Comparison of ENCODE assay signal across 8 cellular contexts in genomic region chr2:174023591-174024523, GRCh38. TPM values are rescaled to one million over a fixed set of nuclear protein-coding genes. Genes with fewer than 3 reads are reported as not detected.
DNase-seq lines count a peak whose midpoint lies in the region; ATAC-seq, FAIRE-seq and TF ChIP-seq lines count a peak whose summit lies in the region.

No MANE protein-coding gene starts in this region.

- H3K14ac ChIP-seq in H9 (ENCODE audit: insufficient read depth, low read length): no peak overlapping the region

- H3K9ac ChIP-seq in H9 (ENCODE audit: extremely low read depth, insufficient read length, low read length): no peak overlapping the region

- H3K23me2 ChIP-seq in H9 (ENCODE audit: insufficient read length, low read depth, low read length, poor library complexity, severe bottlenecking): no peaks in the 10 kb centered on the region

- H3K27me3 ChIP-seq in H9 (ENCODE audit: insufficient read depth, low read length) (no peaks in the 10 kb centered on the region), Peyer's patch (no peaks in the 10 kb centered on the region), uterus (no peaks in the 10 kb centered on the region)

- H2BK12ac ChIP-seq in H9 (ENCODE audit: insufficient read length, low read depth, low read length): no peak overlapping the region

- TF ChIP-seq POLR2A in Peyer's patch (IDR thresholded peaks at IDR 0.05): no peak
- peak in 1 of 2 donors; percentile 30 for TF ChIP-seq POLR2A in uterus (IDR thresholded peaks at IDR 0.05)
- TF ChIP-seq POLR2A in GM12891 (IDR thresholded peaks at IDR 0.05; ENCODE audit: low read depth, low read length): no peak

- H3K36me3 Mint-ChIP-seq in H9 (ENCODE audit: insufficient read depth in 1 of 3, low read depth in 3 of 3): no peaks in the 10 kb centered on the region
- no peaks in the 10 kb centered on the region for H3K36me3 Mint-ChIP-seq in natural killer cell

- no peak overlapping the region for H3K4me2 ChIP-seq in H9 (ENCODE audit: insufficient read depth, insufficient read length, low read length)

- H3K9me3 Mint-ChIP-seq in H9 (no peaks in the 10 kb centered on the region), natural killer cell (no peaks in the 10 kb centered on the region)

- H3K36me3 ChIP-seq in Peyer's patch (no peaks in the 10 kb centered on the region), uterus (no peaks in the 10 kb centered on the region)

- intact Hi-C loops in natural killer cell (cut with micrococcal nuclease): no loop called here
- intact Hi-C loops in uterus (cut with DNase I; ENCODE audit: low total_unique reads): loop anchor here (10.0 kb wide), 1 partner anchor 59 kb away; the partner anchor contains the start of gene SP3

- peak overlapping the region; percentile 8 to 91 (median 16); a peak in 3 of 7 replicates for H3K27ac Mint-ChIP-seq in H9
- H3K27ac Mint-ChIP-seq in natural killer cell: peak overlapping the region in 1 of 2 donors; percentile 19

- no peak overlapping the region for H2AFZ ChIP-seq in H9 (ENCODE audit: low read length)

- H3T11ph ChIP-seq in H9 (ENCODE audit: low read length): no peak overlapping the region

- H2BK20ac ChIP-seq in H9 (ENCODE audit: low read depth, low read length, poor library complexity, severe bottlenecking): no peak overlapping the region

- no peak overlapping the region for H2BK15ac ChIP-seq in H9 (ENCODE audit: low read depth, low read length)

- no peak overlapping the region for H4K91ac ChIP-seq in H9 (ENCODE audit: insufficient read length, low read depth, low read length)

- no peak overlapping the region for H2AK5ac ChIP-seq in H9 (ENCODE audit: insufficient read length, low read length)

- FAIRE-seq in GM12891 (lab: Jason Lieb, UNC): no peak

- H3K79me2 ChIP-seq in H9 (ENCODE audit: insufficient read depth, low read length): no peaks in the 10 kb centered on the region

- H3K4me1 ChIP-seq in H9 (ENCODE audit: insufficient read depth, low read length) (peaks cover 3% of the 10 kb centered on the region; the same call in 1 of the 2 replicates), Peyer's patch (peaks cover 0 to 16% (median 1%) of the 10 kb centered on the region in 4 donors), uterus (peaks cover 4 to 6% of the 10 kb centered on the region in 2 donors)

- DNase-seq in H9 (peak; percentile 78), Peyer's patch (peak in 1 of 3 donors; percentile 64), ecto neural progenitor cell (ENCODE audit: low spot score) (peak; percentile 82), natural killer cell (no peak), uterus (peak; percentile 59 to 82), GM12891 (ENCODE audit: insufficient read length, low spot score) (no peak)

- no peaks in the 10 kb centered on the region for H3K79me1 ChIP-seq in H9 (ENCODE audit: insufficient read depth, low read depth, low read length, poor library complexity, severe bottlenecking)

- H3K4me3 Mint-ChIP-seq in H9: peak overlapping the region in 1 of 2 experiments; percentile 33; a peak in 3 of 5 replicates
- no peak overlapping the region for H3K4me3 Mint-ChIP-seq in natural killer cell

- no CpG with 5 or more reads among the region's 18 CpGs for WGBS in H9 (ENCODE audit: extremely low coverage, insufficient read length, low lambda C conversion rate)

- H4K20me1 ChIP-seq in H9 (ENCODE audit: control insufficient read depth, insufficient read depth, insufficient read length): no peaks in the 10 kb centered on the region

- H4K5ac ChIP-seq in H9 (ENCODE audit: insufficient read length, low read depth, low read length): no peak overlapping the region

- ATAC-seq in natural killer cell: peak; percentile 21 to 41 (median 34)
- no peak for ATAC-seq in HG03521 (IDR thresholded peaks at IDR 0.05; ENCODE audit: unreplicated experiment)
- no peak for ATAC-seq in GM19397 (IDR thresholded peaks at IDR 0.05; ENCODE audit: unreplicated experiment)

- no peak overlapping the region for H3K18ac ChIP-seq in H9 (ENCODE audit: insufficient read length, low read depth, low read length)

- no peak overlapping the region for H2BK5ac ChIP-seq in H9 (ENCODE audit: insufficient read length, low read length)

- H3K9me3 ChIP-seq in H9 (ENCODE audit: control insufficient read depth, low read depth, low read length) (no peaks in the 10 kb centered on the region), Peyer's patch (no peaks in the 10 kb centered on the region), uterus (no peaks in the 10 kb centered on the region)

- no peak overlapping the region for H3K4me3 ChIP-seq in Peyer's patch
- no peak overlapping the region for H3K4me3 ChIP-seq in uterus

- TF ChIP-seq CTCF in H9 (conservative IDR thresholded peaks at IDR 0.05) (no peak), Peyer's patch (IDR thresholded peaks at IDR 0.05) (no peak), natural killer cell (IDR thresholded peaks at IDR 0.05) (no peak), uterus (IDR thresholded peaks at IDR 0.05) (peak in 1 of 4 experiments; percentile 2)

- H3K56ac ChIP-seq in H9 (ENCODE audit: insufficient read length, low read depth, low read length): no peak overlapping the region

- H3K27ac ChIP-seq in H9 (ENCODE audit: insufficient read length, low read depth, low read length): no peak overlapping the region
- peak overlapping the region; percentile 57 to 81 (median 66) for H3K27ac ChIP-seq in Peyer's patch
- H3K27ac ChIP-seq in uterus: peak overlapping the region; percentile 82 to 86

- H3K23ac ChIP-seq in H9 (ENCODE audit: insufficient read length, low read depth, low read length): no peak overlapping the region

- no peak overlapping the region for H3K4ac ChIP-seq in H9 (ENCODE audit: low read depth, low read length)

- H3K4me1 Mint-ChIP-seq in H9 (peaks cover 38 to 47% of the 10 kb centered on the region in 2 experiments), natural killer cell (no peaks in the 10 kb centered on the region)

- H3K27me3 Mint-ChIP-seq in H9 (ENCODE audit: low read depth) (0 out of 2 replicates have a peak, but pooled peaks cover 3% of the 10 kb centered on the region), natural killer cell (ENCODE audit: low read depth in 2 of 2) (peaks cover 0 to 3% of the 10 kb centered on the region in 2 donors)

- H2BK120ac ChIP-seq in H9 (ENCODE audit: low read depth, low read length, poor library complexity, severe bottlenecking): no peak overlapping the region

- no peak overlapping the region for H4K8ac ChIP-seq in H9 (replicated peaks; ENCODE audit: insufficient read length, low read depth, low read length)

TF ChIP-seq in GM12891, 5 proteins besides CTCF, POLR2A, EP300 and RAD21:
- no peak for TF ChIP-seq POU2F2 (IDR thresholded peaks at IDR 0.05; ENCODE audit: low read depth, low read length)
- TF ChIP-seq PAX5 (IDR thresholded peaks at IDR 0.05; ENCODE audit: insufficient read depth, low read length, severe bottlenecking): no peak
- no peak for TF ChIP-seq SPI1 (IDR thresholded peaks at IDR 0.05; ENCODE audit: low read depth, low read length)
- TF ChIP-seq POLR2AphosphoS5 (IDR thresholded peaks at IDR 0.05; ENCODE audit: low read depth, low read length): no peak
- no peak for TF ChIP-seq TAF1 (IDR thresholded peaks at IDR 0.05; ENCODE audit: low read depth, low read length)

RNA-seq across cellular contexts. Expression of gene SP3, which starts 58.7 kb away (rescaled TPM):
- total RNA-seq in H9 (2021) (86.3 and 87.6 TPM in 2 replicates), Peyer's patch (100 to 1,000 TPM in 1 of 4 donors, 10 to 100 TPM in 3; 57.1 to 106 (median 86.3) TPM), natural killer cell (100 to 1,000 TPM; 179 to 200 (median 188) TPM), uterus (100 to 1,000 TPM; 100 to 359 (median 220) TPM)
- 19.9 TPM for polyA plus RNA-seq in GM12891 (2012; ENCODE audit: low read depth, missing spikeins)

Comparison
In these comparisons a context has a peak if more than half of its experiments do, and no peak if none do; other contexts are left out.
1. DNase-seq: peak in H9 (single experiment), ecto neural progenitor cell (single experiment) and uterus (2 of 2); none in natural killer cell (single experiment) and GM12891 (single experiment).
2. ATAC-seq: peak in natural killer cell (3 of 3); none in HG03521 (single experiment) and GM19397 (single experiment).